Comparison of ENCODE assay signal across 4 cellular contexts in genomic region chr17:16272111-16272510, GRCh38.
"Had no signal": no experiment of that assay in that cellular context is flagged by ENCODE, and none has a peak within 500 bp of the region (broad histone marks: within the 10 kb centered on the region; RNA-seq: fewer than 3 reads in every experiment).

No MANE protein-coding gene starts in this region.

- H3K4me3 ChIP-seq: GM23338 had no signal

- ATAC-seq: GM23338 had no signal

- DNase-seq: H9, HCEC 1CT, KBM-7 had no signal
